Comparison of ENCODE assay signal across 8 cellular contexts in genomic region chr22:11067937-11068336, GRCh38.
DNase-seq lines count a peak whose midpoint lies in the region; TF ChIP-seq lines count a peak whose summit lies in the region.
"Not testable (repeated sequence)": the region's sequence is repeated elsewhere in the genome, so short reads cannot be mapped to it uniquely, and the experiment has no call there.

No MANE protein-coding gene starts in this region.

- not testable (repeated sequence) for TF ChIP-seq POLR2A in sigmoid colon (IDR thresholded peaks at IDR 0.05)

- H3K4me3 ChIP-seq in LNCaP clone FGC (ENCODE audit: low read depth, low read length): peak overlapping the region; percentile 58
- not testable (repeated sequence) for H3K4me3 ChIP-seq in coronary artery, sigmoid colon

- H3K36me3 ChIP-seq in sigmoid colon: not testable (repeated sequence)

- DNase-seq in AG20443 (ENCODE audit: low spot score) (peak; percentile 34), GM10266 (ENCODE audit: extremely low spot score) (peak; percentile 35), coronary artery (ENCODE audit: low spot score) (peak; percentile 78), germinal center (ENCODE audit: low spot score) (peak; percentile 7), islet precursor cell (peak; percentile 37), mucosa of gallbladder (ENCODE audit: low spot score) (peak; percentile 9), sigmoid colon (peak; percentile 68)
- DNase-seq in LNCaP clone FGC (ENCODE audit: low read depth): not testable (repeated sequence)

- not testable (repeated sequence) for TF ChIP-seq EP300 in sigmoid colon (IDR thresholded peaks at IDR 0.05)

- TF ChIP-seq CTCF in GM10266 (IDR thresholded peaks at IDR 0.05; ENCODE audit: control insufficient read depth, insufficient read depth, low read depth, missing control alignments); LNCaP clone FGC (IDR thresholded peaks at IDR 0.05; ENCODE audit: control insufficient read depth, extremely low read depth, insufficient read depth); coronary artery (IDR thresholded peaks at IDR 0.05); sigmoid colon (IDR thresholded peaks at IDR 0.05): not testable (repeated sequence)

- not testable (repeated sequence) for H3K4me1 ChIP-seq in sigmoid colon

- not testable (repeated sequence) for H3K27me3 ChIP-seq in sigmoid colon

- 73 to 78% methylated on average over 7 of the region's 7 CpGs for WGBS in sigmoid colon, 2 donors

- intact Hi-C loops in sigmoid colon (cut with DNase I): not testable (repeated sequence)

- peaks cover 0 to 14% (median 4%) of the 10 kb centered on the region in 4 donors for H3K9me3 ChIP-seq in sigmoid colon

- not testable (repeated sequence) for H3K27ac ChIP-seq in coronary artery, sigmoid colon
